In the genomic region with DNA sequence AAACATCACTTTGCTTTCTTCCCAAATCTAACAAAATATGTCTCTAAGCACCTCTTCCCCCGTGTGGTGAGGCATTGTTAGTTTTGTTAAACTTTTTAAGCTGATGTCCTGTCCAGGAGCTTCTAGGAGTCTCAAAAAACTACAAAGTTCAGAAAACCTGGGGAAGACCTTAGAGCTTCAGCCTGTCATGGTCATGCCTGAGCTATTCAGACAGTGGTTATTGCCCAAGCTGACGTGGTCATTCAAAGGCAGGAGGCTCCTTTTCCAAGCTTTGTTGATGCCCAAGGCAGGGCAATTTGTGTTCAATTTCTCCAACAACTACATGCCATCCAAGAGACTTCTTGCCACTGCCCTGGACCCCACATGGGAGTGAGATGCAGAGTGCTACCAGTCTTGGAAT, we compare ENCODE assay signal across 15 cellular contexts. TPM values are rescaled to one million over a fixed set of nuclear protein-coding genes. Genes with fewer than 3 reads are reported as not detected.
DNase-seq lines count a peak whose midpoint lies in the region; ATAC-seq, FAIRE-seq and TF ChIP-seq lines count a peak whose summit lies in the region.
"Had no signal": no experiment of that assay in that cellular context is flagged by ENCODE, and none has a peak within 500 bp of the region (broad histone marks: within the 10 kb centered on the region; RNA-seq: fewer than 3 reads in every experiment).

No MANE protein-coding gene starts in this region.

- peaks cover 82% of the 10 kb centered on the region for H3K4me1 Mint-ChIP-seq in dendritic cell treated with granulocyte-macrophage colony-stimulating factor and Interleukin-4, amounts not matched to agents 40 ng/mL and 50 ng/mL, for 4 days (ENCODE audit: low read depth)

- no peak for ATAC-seq in right cardiac atrium
- ATAC-seq: GM12878 had no signal

- H3K36me3 ChIP-seq in mammary epithelial cell (ENCODE audit: insufficient read depth, low read length) (no peaks in the 10 kb centered on the region), esophagus muscularis mucosa (no peaks in the 10 kb centered on the region)

- BruUV-seq in mammary epithelial cell (replicated peaks; lab: Mats Ljungman, UMichigan), result no TSS peak

- in situ Hi-C loops in mammary epithelial cell (cut with MboI; ENCODE audit: low sequenced_read_pairs in 2 of 2), result no loop called here

- no peak overlapping the region for H3K4me3 Mint-ChIP-seq in dendritic cell treated with granulocyte-macrophage colony-stimulating factor and Interleukin-4, amounts not matched to agents 40 ng/mL and 50 ng/mL, for 4 days
- H3K4me3 Mint-ChIP-seq: CD4-positive, CD25-positive, alpha-beta regulatory T cell had no signal

- 68% methylated on average over 2 of the region's 2 CpGs for WGBS in mammary epithelial cell (ENCODE audit: low coverage, missing lambda C conversion rate)
- WGBS in esophagus muscularis mucosa, result 67% methylated on average over 2 of the region's 2 CpGs
- WGBS in right cardiac atrium, result 75% methylated on average over 2 of the region's 2 CpGs

- H3K4me2 ChIP-seq in mammary epithelial cell (ENCODE audit: insufficient read depth, low read depth, low read length), result no peak overlapping the region

- no peak overlapping the region for H2AFZ ChIP-seq in mammary epithelial cell (ENCODE audit: low read depth, low read length)
- H2AFZ ChIP-seq: GM23248 had no signal

- H3K4me3 ChIP-seq in mammary epithelial cell (replicated peaks in 1 of 3; ENCODE audit: insufficient read depth in 1 of 3, low read depth in 2 of 3, low read length in 3 of 3), result no peak overlapping the region
- no peak overlapping the region for H3K4me3 ChIP-seq in esophagus muscularis mucosa
- no peak overlapping the region for H3K4me3 ChIP-seq in right cardiac atrium (ENCODE audit: low read length)
- H3K4me3 ChIP-seq: GM12878, GM23248 had no signal

- H3K9me3 Mint-ChIP-seq in dendritic cell treated with granulocyte-macrophage colony-stimulating factor and Interleukin-4, amounts not matched to agents 40 ng/mL and 50 ng/mL, for 4 days, result no peaks in the 10 kb centered on the region

- no peak overlapping the region for H3K27ac ChIP-seq in mammary epithelial cell (ENCODE audit: insufficient read depth, low read depth, low read length)
- H3K27ac ChIP-seq in esophagus muscularis mucosa (replicated peaks in 1 of 4), result no peak overlapping the region
- no peak overlapping the region for H3K27ac ChIP-seq in right cardiac atrium (ENCODE audit: low read length)
- H3K27ac ChIP-seq: GM23248 had no signal

- H3K9ac ChIP-seq in mammary epithelial cell (ENCODE audit: insufficient read depth, low read length), result no peak overlapping the region
- H3K9ac ChIP-seq: GM23248 had no signal

- intact Hi-C loops in dendritic cell treated with granulocyte-macrophage colony-stimulating factor and Interleukin-4, amounts not matched to agents 40 ng/mL and 50 ng/mL, for 4 days (cut with micrococcal nuclease), result no loop called here
- intact Hi-C loops in mammary epithelial cell (cut with micrococcal nuclease) (no loop called here), esophagus muscularis mucosa (cut with DNase I) (no loop called here), right cardiac atrium (cut with DNase I) (no loop called here)

- no peaks in the 10 kb centered on the region for H4K20me1 ChIP-seq in mammary epithelial cell (ENCODE audit: insufficient read depth, low read length)

- H3K79me2 ChIP-seq in mammary epithelial cell (ENCODE audit: insufficient read depth, low read length), result no peaks in the 10 kb centered on the region

- H3K27me3 ChIP-seq in mammary epithelial cell (ENCODE audit: insufficient read depth, low read length), result no peaks in the 10 kb centered on the region
- peaks cover 0 to 14% (median 0%) of the 10 kb centered on the region in 4 donors for H3K27me3 ChIP-seq in esophagus muscularis mucosa
- no peaks in the 10 kb centered on the region for H3K27me3 ChIP-seq in right cardiac atrium (ENCODE audit: control insufficient read depth, insufficient read depth)

- H3K9me3 ChIP-seq in mammary epithelial cell (replicated peaks; ENCODE audit: insufficient read depth, low read length) (no peaks in the 10 kb centered on the region), esophagus muscularis mucosa (no peaks in the 10 kb centered on the region), right cardiac atrium (ENCODE audit: control insufficient read depth, low read length) (no peaks in the 10 kb centered on the region)

- no peaks in the 10 kb centered on the region for H3K36me3 Mint-ChIP-seq in dendritic cell treated with granulocyte-macrophage colony-stimulating factor and Interleukin-4, amounts not matched to agents 40 ng/mL and 50 ng/mL, for 4 days (ENCODE audit: low read depth)
- H3K36me3 Mint-ChIP-seq: CD4-positive, CD25-positive, alpha-beta regulatory T cell had no signal

- DNase-seq in GM12892 (ENCODE audit: insufficient read length), result no peak
- DNase-seq in MV-4-11 (lab: John Stamatoyannopoulos, UW), result peak; percentile 16
- DNase-seq in superior temporal gyrus (ENCODE audit: extremely low spot score), result peak; percentile 3
- DNase-seq in mammary epithelial cell, result no peak
- no peak for DNase-seq in esophagus muscularis mucosa (ENCODE audit: extremely low spot score)
- no peak for DNase-seq in right cardiac atrium
- DNase-seq: Calu3; CD4-positive, CD25-positive, alpha-beta regulatory T cell; DMS 273 treated with DMSO at 0.1 percent for 48 hours; GM23248; H7 had no signal

- TF ChIP-seq POLR2A in GM12892 (IDR thresholded peaks at IDR 0.05; ENCODE audit: low read depth, low read length) (no peak), esophagus muscularis mucosa (IDR thresholded peaks at IDR 0.05; ENCODE audit: low read depth) (no peak)

- H3K27me3 Mint-ChIP-seq in dendritic cell treated with granulocyte-macrophage colony-stimulating factor and Interleukin-4, amounts not matched to agents 40 ng/mL and 50 ng/mL, for 4 days, result no peaks in the 10 kb centered on the region

- H3K27ac Mint-ChIP-seq in dendritic cell treated with granulocyte-macrophage colony-stimulating factor and Interleukin-4, amounts not matched to agents 40 ng/mL and 50 ng/mL, for 4 days, result peak overlapping the region; percentile 67
- H3K27ac Mint-ChIP-seq: CD4-positive, CD25-positive, alpha-beta regulatory T cell had no signal

- peak; percentile 33 for FAIRE-seq in GM12892 (lab: Jason Lieb, UNC)
- FAIRE-seq: GM12878 had no signal

- TF ChIP-seq CTCF in mammary epithelial cell (conservative IDR thresholded peaks at IDR 0.05 in 1 of 2, IDR thresholded peaks at IDR 0.05 in 1 of 2; ENCODE audit: extremely low read depth in 1 of 2, insufficient read depth in 1 of 2, low read depth in 1 of 2, low read length in 2 of 2), result no peak
- TF ChIP-seq CTCF in esophagus muscularis mucosa (IDR thresholded peaks at IDR 0.05), result no peak

- no peak for TF ChIP-seq EP300 in esophagus muscularis mucosa (IDR thresholded peaks at IDR 0.05)

- dilution Hi-C loops in mammary epithelial cell (cut with HindIII; ENCODE audit: low sequenced_read_pairs), result no loop called here

- CTCF ChIA-PET in mammary epithelial cell (lab: Charles Lee; ENCODE audit: low non-redundant PET), result no interaction called here

- no peaks in the 10 kb centered on the region for H3K4me1 ChIP-seq in mammary epithelial cell (ENCODE audit: insufficient read depth, low read length)
- no peaks in the 10 kb centered on the region for H3K4me1 ChIP-seq in esophagus muscularis mucosa
- H3K4me1 ChIP-seq in right cardiac atrium (ENCODE audit: control insufficient read depth, insufficient read depth, low read length), result no peaks in the 10 kb centered on the region

RNA-seq across cellular contexts. Expression of gene LYZ, which starts 5.8 kb away (rescaled TPM):
- polyA plus RNA-seq in GM12892 (2012; ENCODE audit: missing spikeins), result not detected
- total RNA-seq in mammary epithelial cell (not detected), esophagus muscularis mucosa (10 to 100 TPM in 3 of 4 donors, 1 to 10 TPM in 1; 8.8 to 95.3 (median 34.0) TPM), right cardiac atrium (100 to 1,000 TPM in 1 of 4 donors, 10 to 100 TPM in 3; 23.7 to 121 (median 49.5) TPM)
- polyA plus RNA-seq in mammary epithelial cell (not detected), right cardiac atrium (16.5 TPM)
- not detected for polyA minus RNA-seq in mammary epithelial cell
- total RNA-seq: Daoy, GM23248, H7 had no signal
- polyA plus RNA-seq: BJ, GM12878, GM23248 had no signal

RNA-seq across cellular contexts. Expression of gene YEATS4, which starts 17.1 kb away (rescaled TPM):
- polyA plus RNA-seq in GM12892 (2012; ENCODE audit: missing spikeins), result 35.0 TPM
- total RNA-seq in mammary epithelial cell (10 to 100 TPM; 18.2 to 19.7 TPM), esophagus muscularis mucosa (10 to 100 TPM in 2 of 4 donors, 1 to 10 TPM in 2; 5.7 to 17.6 (median 11.5) TPM), right cardiac atrium (10 to 100 TPM in 2 of 4 donors, 1 to 10 TPM in 2; 6.8 to 15.2 (median 10.8) TPM)
- polyA plus RNA-seq in mammary epithelial cell (16.9 TPM), right cardiac atrium (11.5 TPM)
- 6.9 TPM for polyA minus RNA-seq in mammary epithelial cell

Comparison
In these comparisons a context has a peak if more than half of its experiments do, and no peak if none do; other contexts are left out.
1. DNase-seq: peak in MV-4-11 (single experiment) and superior temporal gyrus (single experiment); none in GM12892 (single experiment), mammary epithelial cell (single experiment), esophagus muscularis mucosa (single experiment) and right cardiac atrium (0 of 3).
2. RNA of gene LYZ, which starts 5.8 kb away (total RNA-seq): 8.8 to 95.3 TPM in esophagus muscularis mucosa and 23.7 to 121 TPM in right cardiac atrium; not detected in mammary epithelial cell; every median in the first group is over 4 times any median in the second.